Comparison of ENCODE assay signal across 8 cellular contexts in the genomic region with DNA sequence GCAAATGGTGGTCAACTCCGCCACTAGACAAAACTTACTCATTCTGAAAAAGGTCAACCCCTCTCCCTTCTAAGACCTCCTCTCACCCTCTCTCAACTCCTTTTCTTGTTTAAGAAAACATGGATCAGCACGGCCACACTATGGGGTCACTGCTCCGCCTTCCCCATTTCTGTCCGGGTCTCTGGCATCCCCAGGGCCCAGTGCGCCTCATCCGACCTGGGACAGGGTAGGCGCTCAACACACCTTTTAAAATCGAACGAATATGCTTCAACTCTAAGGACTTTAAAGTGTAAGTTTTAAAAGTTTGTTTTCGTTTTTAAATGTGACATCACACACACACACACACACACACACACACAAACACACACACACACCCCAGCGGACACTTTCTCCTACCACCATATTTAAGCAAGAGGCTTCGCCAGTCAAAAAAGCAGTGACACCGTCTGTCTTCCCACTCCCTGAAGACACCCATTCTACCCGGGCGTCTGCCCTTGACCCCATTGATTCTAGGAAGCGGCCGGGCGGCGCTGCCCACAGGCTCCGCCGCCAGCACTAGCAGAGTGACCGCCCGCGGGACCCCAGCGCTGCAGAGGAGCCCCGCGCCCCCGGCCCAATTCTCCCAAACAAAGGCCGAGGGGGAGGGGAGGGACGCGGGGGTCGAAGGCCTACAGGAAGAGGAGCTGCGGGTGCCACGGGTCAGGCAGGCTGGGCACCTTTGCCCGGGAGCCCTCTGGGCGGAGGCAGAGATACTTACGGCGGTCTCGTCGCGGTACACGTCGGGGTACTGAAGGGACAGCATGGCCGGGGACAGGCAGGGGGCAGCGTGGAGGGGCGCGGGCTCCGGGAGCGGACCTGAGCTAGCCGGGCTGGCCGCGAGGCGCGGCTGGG. TPM values are rescaled to one million over a fixed set of nuclear protein-coding genes. Genes with fewer than 3 reads are reported as not detected.
DNase-seq lines count a peak whose midpoint lies in the region; ATAC-seq and TF ChIP-seq lines count a peak whose summit lies in the region.

No MANE protein-coding gene starts in this region.

- peak overlapping the region; percentile 86 to 98 for H3K4me3 ChIP-seq in SK-N-SH (ENCODE audit: low read depth in 2 of 2, low read length in 1 of 2)
- H3K4me3 ChIP-seq in left lung = peak overlapping the region; percentile 75 to 85

- peaks cover 68% of the 10 kb centered on the region for H3K4me1 Mint-ChIP-seq in stimulated activated effector memory CD8-positive, alpha-beta T cell treated with anti-CD3 and anti-CD28 coated beads, Interleukin-12 subunit alpha, Interleukin-12 subunit beta, amount 100 ng/mL, for 72 hours

- no peaks in the 10 kb centered on the region for H3K9me2 ChIP-seq in SK-N-SH

- H3K9me3 ChIP-seq in SK-N-SH (no peaks in the 10 kb centered on the region), left lung (no peaks in the 10 kb centered on the region)

- H3K9ac ChIP-seq in SK-N-SH = peak overlapping the region; percentile 83

- peak overlapping the region; percentile 59 to 94; a peak in 3 of 4 replicates for H3K27ac ChIP-seq in SK-N-SH (ENCODE audit: low read depth in 2 of 2, low read length in 1 of 2)
- H3K27ac ChIP-seq in left lung = peak overlapping the region; percentile 84 to 87

- H3K9me3 Mint-ChIP-seq in stimulated activated effector memory CD8-positive, alpha-beta T cell treated with anti-CD3 and anti-CD28 coated beads, Interleukin-12 subunit alpha, Interleukin-12 subunit beta, amount 100 ng/mL, for 72 hours = no peaks in the 10 kb centered on the region

- peak overlapping the region; percentile 92 for H2AFZ ChIP-seq in SK-N-SH (ENCODE audit: low read depth)

- H3K79me2 ChIP-seq in SK-N-SH (ENCODE audit: insufficient read depth) = peaks cover 54% of the 10 kb centered on the region

- peaks cover 7% of the 10 kb centered on the region for H3F3A ChIP-seq in SK-N-SH (replicated peaks; ENCODE audit: insufficient read depth)

- TF ChIP-seq CTCF in SK-N-SH (IDR thresholded peaks at IDR 0.05) (0 out of 2 replicates have a peak, but pooled peaks have one; percentile 4), left lung (IDR thresholded peaks at IDR 0.05) (no peak)

- H4K20me1 ChIP-seq in SK-N-SH (ENCODE audit: insufficient read depth) = peaks cover 31% of the 10 kb centered on the region

- TF ChIP-seq EP300 in SK-N-SH (IDR thresholded peaks at IDR 0.05; ENCODE audit: borderline replicate concordance in 1 of 2, low read depth in 1 of 2, low read length in 1 of 2) = no peak

- peak overlapping the region; percentile 90 for H3K4me3 Mint-ChIP-seq in stimulated activated effector memory CD8-positive, alpha-beta T cell treated with anti-CD3 and anti-CD28 coated beads, Interleukin-12 subunit alpha, Interleukin-12 subunit beta, amount 100 ng/mL, for 72 hours

- H3K4me1 ChIP-seq in SK-N-SH (ENCODE audit: control insufficient read depth in 1 of 2, insufficient read depth in 2 of 2, low read depth in 1 of 2, low read length in 1 of 2) = peaks cover 0 to 27% of the 10 kb centered on the region in 2 experiments; a peak in 2 of 4 replicates
- peaks cover 6 to 41% of the 10 kb centered on the region in 2 donors for H3K4me1 ChIP-seq in left lung

- CTCF ChIA-PET in SK-N-SH (lab: Yijun Ruan, JAX) = interaction anchor here (0.7 to 6.7 kb wide), 39 partner anchors 8 to 462 kb away, joined by 3 to 58 read pairs (median 5); no protein-coding TSS in a partner anchor

- POLR2A ChIA-PET in SK-N-SH (lab: Yijun Ruan, JAX) = interaction anchor here (0.8 to 0.9 kb wide), 4 partner anchors 8 to 439 kb away, joined by 3 read pairs; no protein-coding TSS in a partner anchor

- H3K36me3 Mint-ChIP-seq in stimulated activated effector memory CD8-positive, alpha-beta T cell treated with anti-CD3 and anti-CD28 coated beads, Interleukin-12 subunit alpha, Interleukin-12 subunit beta, amount 100 ng/mL, for 72 hours = peaks cover 6% of the 10 kb centered on the region

- WGBS in SK-N-SH (ENCODE audit: low lambda C conversion rate) = 4% methylated on average over 33 of the region's 54 CpGs

- peaks cover 0 to 3% of the 10 kb centered on the region in 2 experiments for H3K36me3 ChIP-seq in SK-N-SH (replicated peaks in 1 of 2; ENCODE audit: control insufficient read depth in 1 of 2, insufficient read depth in 2 of 2, low read length in 1 of 2)
- H3K36me3 ChIP-seq in left lung = no peaks in the 10 kb centered on the region

- no peak for TF ChIP-seq RAD21 in SK-N-SH (IDR thresholded peaks at IDR 0.05; ENCODE audit: low read length)

- ATAC-seq in GM21390 (IDR thresholded peaks at IDR 0.05; ENCODE audit: unreplicated experiment) = peak; percentile 36
- peak; percentile 38 for ATAC-seq in left lung
- peak; percentile 67 for ATAC-seq in stimulated activated effector memory CD8-positive, alpha-beta T cell treated with anti-CD3 and anti-CD28 coated beads, Interleukin-12 subunit alpha, Interleukin-12 subunit beta, amount 100 ng/mL, for 72 hours

- peak overlapping the region; percentile 89 for H3K27ac Mint-ChIP-seq in stimulated activated effector memory CD8-positive, alpha-beta T cell treated with anti-CD3 and anti-CD28 coated beads, Interleukin-12 subunit alpha, Interleukin-12 subunit beta, amount 100 ng/mL, for 72 hours

- H3K4me2 ChIP-seq in SK-N-SH = peak overlapping the region; percentile 86

- intact Hi-C loops in left lung (cut with DNase I) = no loop called here

- DNase-seq in EH (ENCODE audit: low read depth) = peak; percentile 47
- peak; percentile 36 for DNase-seq in HT1080 (ENCODE audit: low read depth)
- DNase-seq in SK-N-SH = peak; percentile 44
- peak; percentile 34 for DNase-seq in cerebellar cortex (ENCODE audit: low spot score)
- DNase-seq in left lung = peak in 1 of 2 donors; percentile 90
- no peak for DNase-seq in stimulated activated effector memory CD8-positive, alpha-beta T cell treated with anti-CD3 and anti-CD28 coated beads, Interleukin-12 subunit alpha, Interleukin-12 subunit beta, amount 100 ng/mL, for 72 hours (ENCODE audit: low spot score in 2 of 2)
- DNase-seq in occipital lobe (lab: John Stamatoyannopoulos, UW) = no peak

- H3K27me3 ChIP-seq in SK-N-SH (ENCODE audit: insufficient read depth) = no peaks in the 10 kb centered on the region
- H3K27me3 ChIP-seq in left lung = no peaks in the 10 kb centered on the region

TF ChIP-seq in SK-N-SH, 30 proteins besides CTCF, POLR2A, EP300 and RAD21:
- TF ChIP-seq TCF12 (IDR thresholded peaks at IDR 0.05) = no peak
TF ChIP-seq in SK-N-SH: peak in this region for 0.

RNA-seq across cellular contexts. Expression of gene PREP, which starts 0.5 kb away (rescaled TPM):
- 25.4 and 42.4 TPM in 2 replicates for total RNA-seq in HT1080 (2014; rRNA removed; shearing (Covaris generic))
- polyA plus RNA-seq in HT1080 (2015; cell fraction: cytosol; rRNA removed) = 45.2 and 53.1 TPM in 2 replicates
- polyA plus RNA-seq in HT1080 (2015; cell fraction: nucleus; rRNA removed) = 73.0 and 83.2 TPM in 2 replicates
- 15.9 and 20.9 TPM in 2 replicates for polyA plus RNA-seq in SK-N-SH (2012; rRNA removed)
- 31.7 and 34.5 TPM in 2 replicates for polyA plus RNA-seq in SK-N-SH (2012; cell fraction: cytosol; rRNA removed)
- polyA plus RNA-seq in SK-N-SH (2012; cell fraction: nucleus; rRNA removed) = 19.4 and 30.5 TPM in 2 replicates
- total RNA-seq in left lung = 10 to 100 TPM; 34.9 to 36.6 TPM
- 25.7 TPM for total RNA-seq in occipital lobe

Comparison
In these comparisons a context has a peak if more than half of its experiments do, and no peak if none do; other contexts are left out.
1. DNase-seq: peak in EH (single experiment), HT1080 (single experiment), SK-N-SH (single experiment) and cerebellar cortex (single experiment); none in stimulated activated effector memory CD8-positive, alpha-beta T cell treated with anti-CD3 and anti-CD28 coated beads, Interleukin-12 subunit alpha, Interleukin-12 subunit beta, amount 100 ng/mL, for 72 hours (0 of 2) and occipital lobe (single experiment).
2. Peak in every context shown above with its lines, with median percentiles within 50 percentile points of each other: ATAC-seq.